ENCODE assay signal across 20 cellular contexts in genomic region chr14:34251662-34252061, GRCh38.
"Had no signal": no experiment of that assay in that cellular context is flagged by ENCODE, and none has a peak within 500 bp of the region (broad histone marks: within the 10 kb centered on the region; RNA-seq: fewer than 3 reads in every experiment).

No MANE protein-coding gene starts in this region.

- H3K4me3 Mint-ChIP-seq: activated naive CD8-positive, alpha-beta T cell treated with anti-CD3 and anti-CD28 coated beads, Interleukin-2, amount 50 U/mL, for 24 hours; activated T-helper 17 cell treated with anti-CD3 and anti-CD28 coated beads, Interleukin-2, amount 50 U/mL, for 72 hours; memory B cell; naive thymus-derived CD8-positive, alpha-beta T cell; stimulated activated effector memory CD8-positive, alpha-beta T cell treated with anti-CD3 and anti-CD28 coated beads, Interleukin-12 subunit alpha, Interleukin-12 subunit beta, amount 100 ng/mL, for 72 hours; T-cell had no signal

- H3K4me3 ChIP-seq: ascending aorta, esophagus squamous epithelium, mucosa of descending colon, right lobe of liver, tibial nerve, vagina had no signal

- H3K27me3 Mint-ChIP-seq: activated T-helper 17 cell treated with anti-CD3 and anti-CD28 coated beads, Interleukin-2, amount 50 U/mL, for 72 hours; progenitor cell of endocrine pancreas had no signal

- H3K9me3 Mint-ChIP-seq: activated naive CD8-positive, alpha-beta T cell treated with anti-CD3 and anti-CD28 coated beads, Interleukin-2, amount 50 U/mL, for 24 hours; activated T-helper 17 cell treated with anti-CD3 and anti-CD28 coated beads, Interleukin-2, amount 50 U/mL, for 72 hours; memory B cell; naive thymus-derived CD8-positive, alpha-beta T cell; stimulated activated effector memory CD8-positive, alpha-beta T cell treated with anti-CD3 and anti-CD28 coated beads, Interleukin-12 subunit alpha, Interleukin-12 subunit beta, amount 100 ng/mL, for 72 hours; T-cell had no signal

- H3K4me1 Mint-ChIP-seq: activated naive CD8-positive, alpha-beta T cell treated with anti-CD3 and anti-CD28 coated beads, Interleukin-2, amount 50 U/mL, for 24 hours; activated T-helper 17 cell treated with anti-CD3 and anti-CD28 coated beads, Interleukin-2, amount 50 U/mL, for 72 hours; memory B cell; naive thymus-derived CD8-positive, alpha-beta T cell; stimulated activated effector memory CD8-positive, alpha-beta T cell treated with anti-CD3 and anti-CD28 coated beads, Interleukin-12 subunit alpha, Interleukin-12 subunit beta, amount 100 ng/mL, for 72 hours; T-cell had no signal

- H3K27ac ChIP-seq: ascending aorta, right lobe of liver, tibial nerve, vagina, VCaP had no signal

- DNase-seq: activated CD4-positive, alpha-beta T cell treated with anti-CD3 and anti-CD28 coated beads for 1 hour; activated CD4-positive, alpha-beta T cell treated with anti-CD3 and anti-CD28 coated beads, Interleukin-2, amount 50 U/mL, for 4 hours; activated naive CD4-positive, alpha-beta T cell treated with Interleukin-2 at 50 U/mL for 16 hours; activated naive CD8-positive, alpha-beta T cell treated with anti-CD3 and anti-CD28 coated beads, Interleukin-2, amount 50 U/mL, for 24 hours; activated T-cell treated with anti-CD3 and anti-CD28 coated beads for 4 hours; esophagus squamous epithelium; left colon; mucosa of descending colon; naive thymus-derived CD8-positive, alpha-beta T cell; T-cell; T-helper 9 cell had no signal

- H3K36me3 Mint-ChIP-seq: memory B cell; naive thymus-derived CD8-positive, alpha-beta T cell; stimulated activated effector memory CD8-positive, alpha-beta T cell treated with anti-CD3 and anti-CD28 coated beads, Interleukin-12 subunit alpha, Interleukin-12 subunit beta, amount 100 ng/mL, for 72 hours; T-cell had no signal

- H3K9me3 ChIP-seq: ascending aorta, esophagus squamous epithelium, mucosa of descending colon, right lobe of liver, tibial nerve, vagina had no signal

- H3K27me3 ChIP-seq: ascending aorta, esophagus squamous epithelium, right lobe of liver, tibial nerve, vagina had no signal

- H3K4me1 ChIP-seq: ascending aorta, tibial nerve had no signal

- ATAC-seq: activated naive CD8-positive, alpha-beta T cell treated with anti-CD3 and anti-CD28 coated beads, Interleukin-2, amount 50 U/mL, for 24 hours; activated T-helper 17 cell treated with anti-CD3 and anti-CD28 coated beads, Interleukin-2, amount 50 U/mL, for 72 hours; left colon; mucosa of descending colon; naive thymus-derived CD8-positive, alpha-beta T cell; stimulated activated effector memory CD8-positive, alpha-beta T cell treated with anti-CD3 and anti-CD28 coated beads, Interleukin-12 subunit alpha, Interleukin-12 subunit beta, amount 100 ng/mL, for 72 hours; T-cell had no signal

- H3K36me3 ChIP-seq: ascending aorta, esophagus squamous epithelium, right lobe of liver, tibial nerve, vagina had no signal

- H3K27ac Mint-ChIP-seq: activated naive CD8-positive, alpha-beta T cell treated with anti-CD3 and anti-CD28 coated beads, Interleukin-2, amount 50 U/mL, for 24 hours; activated T-helper 17 cell treated with anti-CD3 and anti-CD28 coated beads, Interleukin-2, amount 50 U/mL, for 72 hours; memory B cell; naive thymus-derived CD8-positive, alpha-beta T cell; progenitor cell of endocrine pancreas; stimulated activated effector memory CD8-positive, alpha-beta T cell treated with anti-CD3 and anti-CD28 coated beads, Interleukin-12 subunit alpha, Interleukin-12 subunit beta, amount 100 ng/mL, for 72 hours; T-cell had no signal
